20 cellular contexts compared by ENCODE assay signal in the genomic region with DNA sequence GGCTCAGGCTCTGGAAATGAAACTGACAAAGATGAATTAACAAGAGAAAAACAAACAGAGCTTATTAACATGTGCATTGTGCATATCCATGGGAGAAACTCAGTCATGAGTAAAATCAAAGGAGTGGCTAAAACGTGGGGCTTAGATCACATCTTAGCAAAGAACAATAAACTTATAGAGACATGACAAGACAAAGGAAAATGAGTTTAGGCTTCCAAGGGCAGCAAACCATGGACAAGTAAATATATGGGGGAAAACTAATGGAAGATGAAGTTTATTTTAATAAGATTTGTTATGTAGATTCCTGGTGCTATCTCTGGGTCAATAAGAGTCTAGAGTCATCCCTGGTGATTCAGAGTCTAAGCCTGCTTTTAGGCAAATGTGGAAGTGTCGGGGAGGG.
"Had no signal": no experiment of that assay in that cellular context is flagged by ENCODE, and none has a peak within 500 bp of the region (broad histone marks: within the 10 kb centered on the region; RNA-seq: fewer than 3 reads in every experiment).

No MANE protein-coding gene starts in this region.

- H3K27me3 ChIP-seq: adrenal gland, ascending aorta, tibial nerve had no signal

- H3K36me3 ChIP-seq: adrenal gland, ascending aorta, left ventricle myocardium inferior, sigmoid colon, stomach, suprapubic skin, tibial nerve, WERI-Rb-1 had no signal

- H3K4me3 ChIP-seq: adrenal gland, ascending aorta, coronary artery, left ventricle myocardium inferior, sigmoid colon, smooth muscle cell, stomach, suprapubic skin, tibial nerve had no signal

- H3K9me3 ChIP-seq: adrenal gland, ascending aorta, left ventricle myocardium inferior, sigmoid colon, stomach, suprapubic skin, tibial nerve had no signal

- H3K4me2 ChIP-seq: smooth muscle cell had no signal

- DNase-seq: activated CD4-positive, CD25-positive, alpha-beta regulatory T cell treated with anti-CD3 and anti-CD28 coated beads, Interleukin-2, amount 50 U/mL, for 72 hours; activated T-cell treated with anti-CD3 and anti-CD28 coated beads, Interleukin-2, amount 50 U/mL, for 1 hour; adrenal gland; cerebellar nuclear complex; kidney; left ventricle myocardium inferior; natural killer cell; retina; sigmoid colon; stimulated activated CD4-positive, alpha-beta T cell treated with anti-CD3 and anti-CD28 coated beads, Interleukin-15, amount 100 ng/mL, for 24 hours; stomach; WERI-Rb-1 had no signal

- H3K4me1 ChIP-seq: adrenal gland, ascending aorta, left ventricle myocardium inferior, sigmoid colon, stomach, tibial nerve had no signal

- H3K27ac ChIP-seq: adrenal gland, ascending aorta, coronary artery, epithelial cell of prostate, left ventricle myocardium inferior, sigmoid colon, stomach, suprapubic skin, tibial nerve, WERI-Rb-1 had no signal

- ATAC-seq: activated T-helper 17 cell treated with anti-CD3 and anti-CD28 coated beads, Interleukin-2, amount 50 U/mL, for 72 hours; natural killer cell; stimulated activated memory B cell treated with anti-CD40 and anti-IgM and Interleukin-4, amounts not matched to agents 10 μg/mL and 1 μg/mL and 100 μg/mL, for 72 hours had no signal
